In genomic region chr2:46540496-46541342, GRCh38 we compare ENCODE assay signal across 8 cellular contexts. TPM values are rescaled to one million over a fixed set of nuclear protein-coding genes. Genes with fewer than 3 reads are reported as not detected.
A peak's percentile ranks its signal among the peaks of the same experiment; 100 is the strongest.
DNase-seq lines count a peak whose midpoint lies in the region; ATAC-seq and TF ChIP-seq lines count a peak whose summit lies in the region.

No MANE protein-coding gene starts in this region.

- H3K36me3 Mint-ChIP-seq in IgD-negative memory B cell: peaks cover 7% of the 10 kb centered on the region
- H3K36me3 Mint-ChIP-seq in central memory CD8-positive, alpha-beta T cell (ENCODE audit: insufficient read depth): peaks cover 11% of the 10 kb centered on the region

- H3K9ac ChIP-seq in mesenchymal stem cell (ENCODE audit: low read length) (peak overlapping the region; percentile 23), MM.1S (ENCODE audit: low read length) (no peak overlapping the region)

- no peak overlapping the region for H3K23ac ChIP-seq in mesenchymal stem cell (ENCODE audit: low read length in 2 of 2)

- H2BK15ac ChIP-seq in mesenchymal stem cell (ENCODE audit: low read depth, poor library complexity, severe bottlenecking): no peak overlapping the region

- H3K79me2 ChIP-seq in MM.1S (ENCODE audit: low read length): peaks cover 25% of the 10 kb centered on the region

- H3K4me3 ChIP-seq in AG10803 (ENCODE audit: low read length) (no peak overlapping the region), mesenchymal stem cell (ENCODE audit: insufficient read depth in 1 of 2, low read depth in 1 of 2, low read length in 2 of 2) (no peak overlapping the region), MM.1S (ENCODE audit: low read length) (no peak overlapping the region)

- H2AFZ ChIP-seq in mesenchymal stem cell (ENCODE audit: low read depth, low read length) (no peak overlapping the region), MM.1S (ENCODE audit: low read length) (no peak overlapping the region)

- H3K79me1 ChIP-seq in mesenchymal stem cell (replicated peaks; ENCODE audit: low read length, poor library complexity, severe bottlenecking): peaks cover 2% of the 10 kb centered on the region

- no peak overlapping the region for H2BK120ac ChIP-seq in mesenchymal stem cell (ENCODE audit: low read depth, low read length)

- H3K27me3 ChIP-seq in mesenchymal stem cell (ENCODE audit: control insufficient read depth in 1 of 2, insufficient read depth in 1 of 2, low read length in 2 of 2) (no peaks in the 10 kb centered on the region), MM.1S (replicated peaks; ENCODE audit: insufficient read depth, low read length) (no peaks in the 10 kb centered on the region)

- TF ChIP-seq CTCF in AG10803 (conservative IDR thresholded peaks at IDR 0.05; ENCODE audit: low read length): no peak
- TF ChIP-seq CTCF in MM.1S (IDR thresholded peaks at IDR 0.05; ENCODE audit: low read length): no peak

- peaks cover 23% of the 10 kb centered on the region for H3F3A ChIP-seq in MM.1S (ENCODE audit: insufficient read depth, low read length)

- H3K4ac ChIP-seq in mesenchymal stem cell (ENCODE audit: low read depth in 1 of 2, low read length in 2 of 2): peak overlapping the region in 1 of 2 experiments; percentile 47

- H4K8ac ChIP-seq in mesenchymal stem cell (ENCODE audit: low read length): no peak overlapping the region

- peak overlapping the region in 2 of 3 donors; percentile 98 for H3K27ac Mint-ChIP-seq in IgD-negative memory B cell
- H3K27ac Mint-ChIP-seq in central memory CD8-positive, alpha-beta T cell (ENCODE audit: low read depth): peak overlapping the region; percentile 97

- H3K27ac ChIP-seq in mesenchymal stem cell (ENCODE audit: low read length, poor library complexity, severe bottlenecking) (no peak overlapping the region), MM.1S (ENCODE audit: low read length) (no peak overlapping the region)

- no peak overlapping the region for H4K91ac ChIP-seq in mesenchymal stem cell (ENCODE audit: low read length)

- peak overlapping the region; percentile 63 for H3K4me2 ChIP-seq in mesenchymal stem cell (ENCODE audit: low read length, poor library complexity, severe bottlenecking)
- no peak overlapping the region for H3K4me2 ChIP-seq in MM.1S (ENCODE audit: low read depth, low read length)

- H3K4me1 Mint-ChIP-seq in IgD-negative memory B cell: peaks cover 52 to 61% (median 55%) of the 10 kb centered on the region in 3 donors
- H3K4me1 Mint-ChIP-seq in central memory CD8-positive, alpha-beta T cell: peaks cover 82% of the 10 kb centered on the region

- ATAC-seq in central memory CD8-positive, alpha-beta T cell (replicated peaks; ENCODE audit: extremely low read depth, poor library complexity, severe bottlenecking): no peak
- no peak for ATAC-seq in GM21825 (IDR thresholded peaks at IDR 0.05; ENCODE audit: unreplicated experiment)
- ATAC-seq in GM18873 (IDR thresholded peaks at IDR 0.05; ENCODE audit: low FRiP score, unreplicated experiment): no peak

- no peaks in the 10 kb centered on the region for H3K9me2 ChIP-seq in MM.1S (replicated peaks; ENCODE audit: insufficient read depth, low read length)

- H3K9me3 ChIP-seq in mesenchymal stem cell (ENCODE audit: control insufficient read depth, low read length): no peaks in the 10 kb centered on the region
- no peaks in the 10 kb centered on the region for H3K9me3 ChIP-seq in MM.1S (replicated peaks; ENCODE audit: insufficient read depth, low read length)

- H3K9me3 Mint-ChIP-seq in IgD-negative memory B cell: peaks cover 0 to 1% (median 0%) of the 10 kb centered on the region in 3 donors
- no peaks in the 10 kb centered on the region for H3K9me3 Mint-ChIP-seq in central memory CD8-positive, alpha-beta T cell

- 64% methylated on average over 9 of the region's 9 CpGs for WGBS in mesenchymal stem cell

- no peak overlapping the region for H3K18ac ChIP-seq in mesenchymal stem cell (ENCODE audit: low read depth in 1 of 2, low read length in 2 of 2)

- H2BK12ac ChIP-seq in mesenchymal stem cell (ENCODE audit: low read length in 2 of 2): no peak overlapping the region

- no peaks in the 10 kb centered on the region for H3K27me3 Mint-ChIP-seq in IgD-negative memory B cell
- H3K27me3 Mint-ChIP-seq in central memory CD8-positive, alpha-beta T cell: no peaks in the 10 kb centered on the region

- H3K14ac ChIP-seq in mesenchymal stem cell (ENCODE audit: low read length in 2 of 2): peak overlapping the region in 1 of 2 experiments; percentile 49

- H3K4me3 Mint-ChIP-seq in IgD-negative memory B cell: peak overlapping the region; percentile 30 to 93 (median 73)
- peak overlapping the region; percentile 86 for H3K4me3 Mint-ChIP-seq in central memory CD8-positive, alpha-beta T cell

- no peaks in the 10 kb centered on the region for H4K20me1 ChIP-seq in MM.1S (ENCODE audit: insufficient read depth, low read length)

- DNase-seq in AG10803 (ENCODE audit: low read depth) (peak; percentile 75), mesenchymal stem cell (peak; percentile 89), MM.1S (no peak)
- DNase-seq in central memory CD8-positive, alpha-beta T cell (ENCODE audit: low spot score in 2 of 2): no peak
- no peak for DNase-seq in activated effector memory CD4-positive, alpha-beta T cell treated with Interleukin-2 at 50 U/mL for 16 hours

- H2AK5ac ChIP-seq in mesenchymal stem cell (ENCODE audit: low read length, severe bottlenecking): no peak overlapping the region

- H3K4me1 ChIP-seq in mesenchymal stem cell (ENCODE audit: control insufficient read depth, insufficient read depth, low read depth, low read length): peaks cover 15% of the 10 kb centered on the region
- peaks cover 27% of the 10 kb centered on the region for H3K4me1 ChIP-seq in MM.1S (ENCODE audit: low read length)

- no peak overlapping the region for H2BK5ac ChIP-seq in mesenchymal stem cell (ENCODE audit: low read depth, low read length, poor library complexity, severe bottlenecking)

- H3K36me3 ChIP-seq in mesenchymal stem cell (ENCODE audit: control insufficient read depth in 1 of 2, insufficient read depth in 2 of 2, low read depth in 1 of 2, low read length in 2 of 2) (peaks cover 0 to 12% of the 10 kb centered on the region in 2 experiments), MM.1S (replicated peaks; ENCODE audit: insufficient read depth, low read length) (no peaks in the 10 kb centered on the region)

RNA-seq across cellular contexts. Expression of gene RHOQ, which starts 1.6 kb away (rescaled TPM):
- 8.0 TPM for polyA plus RNA-seq in IgD-negative memory B cell
- polyA plus RNA-seq in mesenchymal stem cell (2013, experiment 1 of 2): 174 TPM
- polyA plus RNA-seq in mesenchymal stem cell (2013, experiment 2 of 2): 178 TPM

RNA-seq across cellular contexts. Expression of gene ATP6V1E2, which starts 1.7 kb away (rescaled TPM):
- 11.6 TPM for polyA plus RNA-seq in IgD-negative memory B cell
- 2.4 TPM for polyA plus RNA-seq in mesenchymal stem cell (2013, experiment 1 of 2)
- 2.2 TPM for polyA plus RNA-seq in mesenchymal stem cell (2013, experiment 2 of 2)

Comparison
In these comparisons a context has a peak if more than half of its experiments do, and no peak if none do; other contexts are left out.
1. DNase-seq: peak in AG10803 (single experiment) and mesenchymal stem cell (single experiment); none in central memory CD8-positive, alpha-beta T cell (0 of 2), activated effector memory CD4-positive, alpha-beta T cell treated with Interleukin-2 at 50 U/mL for 16 hours (single experiment) and MM.1S (single experiment).